In the genomic region with DNA sequence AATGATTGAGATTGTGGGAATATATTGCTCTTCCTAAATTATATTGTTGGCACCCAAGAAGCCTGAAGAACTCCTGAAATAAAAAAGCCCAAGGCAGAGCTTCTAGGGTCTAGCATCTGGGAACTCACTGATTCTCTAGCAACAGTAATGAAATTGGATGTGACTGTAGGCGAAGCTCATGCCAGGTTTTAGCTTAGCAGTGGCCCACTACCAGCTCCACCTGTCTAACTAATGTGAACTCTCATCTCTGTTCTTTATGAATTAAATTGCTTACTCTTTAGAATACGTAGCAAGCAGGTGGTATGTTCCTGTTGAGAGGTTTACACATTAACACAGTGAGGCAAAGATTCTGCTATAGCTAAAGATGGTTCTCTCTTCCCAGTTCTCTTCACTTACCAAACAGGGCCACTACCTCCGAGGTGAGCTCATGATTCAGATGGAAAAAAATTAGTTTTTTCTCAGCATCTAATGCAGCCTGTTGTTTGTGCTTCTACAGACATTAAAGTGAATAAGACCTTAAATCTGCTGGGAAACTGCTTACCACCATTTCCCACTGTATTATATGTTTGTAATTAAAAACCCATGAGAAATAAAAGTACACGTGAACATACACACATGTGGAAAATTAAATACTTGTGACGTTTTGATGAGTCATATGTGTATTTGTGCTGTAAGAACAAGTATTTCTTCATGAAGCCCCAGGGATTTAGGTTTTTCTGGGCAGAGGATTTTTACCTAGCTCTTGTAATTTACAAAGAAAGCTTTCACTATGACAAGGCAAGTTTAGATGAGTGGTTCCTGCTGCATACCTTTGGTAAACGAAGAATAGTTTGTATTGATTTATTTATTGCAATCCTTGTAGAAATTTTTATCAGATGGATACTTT, we compare ENCODE assay signal across 8 cellular contexts.
DNase-seq lines count a peak whose midpoint lies in the region; ATAC-seq and TF ChIP-seq lines count a peak whose summit lies in the region.

No MANE protein-coding gene starts in this region.

- ATAC-seq in GM21390 (IDR thresholded peaks at IDR 0.05; ENCODE audit: unreplicated experiment): peak; percentile 48
- ATAC-seq in HG03354 (IDR thresholded peaks at IDR 0.05; ENCODE audit: poor library complexity, severe bottlenecking, unreplicated experiment): peak; percentile 81
- no peak for ATAC-seq in stimulated activated naive CD8-positive, alpha-beta T cell treated with anti-CD3 and anti-CD28 coated beads, Interleukin-15, Interleukin-2, amounts not matched to agents 100 U/mL and 50 U/mL, for 24 hours

- no peak overlapping the region for H3K4me3 ChIP-seq in mammary epithelial cell (replicated peaks in 1 of 3; ENCODE audit: insufficient read depth in 1 of 3, low read depth in 2 of 3, low read length in 3 of 3)
- no peak overlapping the region for H3K4me3 ChIP-seq in sigmoid colon

- no peaks in the 10 kb centered on the region for H4K20me1 ChIP-seq in mammary epithelial cell (ENCODE audit: insufficient read depth, low read length)

- in situ Hi-C loops in mammary epithelial cell (cut with MboI; ENCODE audit: low sequenced_read_pairs in 2 of 2): no loop called here

- TF ChIP-seq EP300 in sigmoid colon (IDR thresholded peaks at IDR 0.05): no peak

- H3K4me1 ChIP-seq in mammary epithelial cell (ENCODE audit: insufficient read depth, low read length) (peaks cover 10% of the 10 kb centered on the region), sigmoid colon (no peaks in the 10 kb centered on the region)

- CTCF ChIA-PET in mammary epithelial cell (lab: Charles Lee; ENCODE audit: low non-redundant PET): no interaction called here

- H3K27ac ChIP-seq in mammary epithelial cell (ENCODE audit: insufficient read depth, low read depth, low read length): peak overlapping the region; percentile 6
- H3K27ac ChIP-seq in sigmoid colon: no peak overlapping the region

- intact Hi-C loops in mammary epithelial cell (cut with micrococcal nuclease): no loop called here
- intact Hi-C loops in sigmoid colon (cut with DNase I): no loop called here

- dilution Hi-C loops in mammary epithelial cell (cut with HindIII; ENCODE audit: low sequenced_read_pairs): no loop called here

- DNase-seq in GM04503 (ENCODE audit: low read depth) (peak; percentile 15), mammary epithelial cell (peak; percentile 56), sigmoid colon (no peak), NCI-H2029 treated with DMSO at 0.1 percent for 48 hours (lab: John Stamatoyannopoulos, UW) (no peak)
- DNase-seq in activated effector memory CD4-positive, alpha-beta T cell treated with anti-CD3 and anti-CD28 coated beads, Interleukin-2, amount 50 U/mL, for 16 hours: no peak
- no peak for DNase-seq in stimulated activated naive CD8-positive, alpha-beta T cell treated with anti-CD3 and anti-CD28 coated beads, Interleukin-15, Interleukin-2, amounts not matched to agents 100 U/mL and 50 U/mL, for 24 hours

- no peaks in the 10 kb centered on the region for H3K79me2 ChIP-seq in mammary epithelial cell (ENCODE audit: insufficient read depth, low read length)

- H3K27me3 ChIP-seq in mammary epithelial cell (ENCODE audit: insufficient read depth, low read length) (no peaks in the 10 kb centered on the region), sigmoid colon (no peaks in the 10 kb centered on the region)

- no peak for TF ChIP-seq CTCF in mammary epithelial cell (conservative IDR thresholded peaks at IDR 0.05 in 1 of 2, IDR thresholded peaks at IDR 0.05 in 1 of 2; ENCODE audit: extremely low read depth in 1 of 2, insufficient read depth in 1 of 2, low read depth in 1 of 2, low read length in 2 of 2)
- TF ChIP-seq CTCF in sigmoid colon (IDR thresholded peaks at IDR 0.05): no peak

- TF ChIP-seq POLR2A in sigmoid colon (IDR thresholded peaks at IDR 0.05): no peak

- H3K9me3 ChIP-seq in mammary epithelial cell (replicated peaks; ENCODE audit: insufficient read depth, low read length): no peaks in the 10 kb centered on the region
- no peaks in the 10 kb centered on the region for H3K9me3 ChIP-seq in sigmoid colon

- no TSS peak for BruUV-seq in mammary epithelial cell (replicated peaks; lab: Mats Ljungman, UMichigan)

- no peak overlapping the region for H2AFZ ChIP-seq in mammary epithelial cell (ENCODE audit: low read depth, low read length)

- WGBS in mammary epithelial cell (ENCODE audit: low coverage, missing lambda C conversion rate): 33% methylated on average over 6 of the region's 6 CpGs
- 47 to 56% methylated on average over 6 of the region's 6 CpGs for WGBS in sigmoid colon, 2 donors

- H3K9ac ChIP-seq in mammary epithelial cell (ENCODE audit: insufficient read depth, low read length): no peak overlapping the region

- no peaks in the 10 kb centered on the region for H3K36me3 ChIP-seq in mammary epithelial cell (ENCODE audit: insufficient read depth, low read length)
- H3K36me3 ChIP-seq in sigmoid colon: no peaks in the 10 kb centered on the region

- no peak overlapping the region for H3K4me2 ChIP-seq in mammary epithelial cell (ENCODE audit: insufficient read depth, low read depth, low read length)

Comparison
In these comparisons a context has a peak if more than half of its experiments do, and no peak if none do; other contexts are left out.
1. DNase-seq: peak in GM04503 (single experiment) and mammary epithelial cell (single experiment); none in activated effector memory CD4-positive, alpha-beta T cell treated with anti-CD3 and anti-CD28 coated beads, Interleukin-2, amount 50 U/mL, for 16 hours (single experiment), stimulated activated naive CD8-positive, alpha-beta T cell treated with anti-CD3 and anti-CD28 coated beads, Interleukin-15, Interleukin-2, amounts not matched to agents 100 U/mL and 50 U/mL, for 24 hours (single experiment), sigmoid colon (single experiment) and NCI-H2029 treated with DMSO at 0.1 percent for 48 hours (single experiment).